8 cellular contexts compared by ENCODE assay signal in the genomic region with DNA sequence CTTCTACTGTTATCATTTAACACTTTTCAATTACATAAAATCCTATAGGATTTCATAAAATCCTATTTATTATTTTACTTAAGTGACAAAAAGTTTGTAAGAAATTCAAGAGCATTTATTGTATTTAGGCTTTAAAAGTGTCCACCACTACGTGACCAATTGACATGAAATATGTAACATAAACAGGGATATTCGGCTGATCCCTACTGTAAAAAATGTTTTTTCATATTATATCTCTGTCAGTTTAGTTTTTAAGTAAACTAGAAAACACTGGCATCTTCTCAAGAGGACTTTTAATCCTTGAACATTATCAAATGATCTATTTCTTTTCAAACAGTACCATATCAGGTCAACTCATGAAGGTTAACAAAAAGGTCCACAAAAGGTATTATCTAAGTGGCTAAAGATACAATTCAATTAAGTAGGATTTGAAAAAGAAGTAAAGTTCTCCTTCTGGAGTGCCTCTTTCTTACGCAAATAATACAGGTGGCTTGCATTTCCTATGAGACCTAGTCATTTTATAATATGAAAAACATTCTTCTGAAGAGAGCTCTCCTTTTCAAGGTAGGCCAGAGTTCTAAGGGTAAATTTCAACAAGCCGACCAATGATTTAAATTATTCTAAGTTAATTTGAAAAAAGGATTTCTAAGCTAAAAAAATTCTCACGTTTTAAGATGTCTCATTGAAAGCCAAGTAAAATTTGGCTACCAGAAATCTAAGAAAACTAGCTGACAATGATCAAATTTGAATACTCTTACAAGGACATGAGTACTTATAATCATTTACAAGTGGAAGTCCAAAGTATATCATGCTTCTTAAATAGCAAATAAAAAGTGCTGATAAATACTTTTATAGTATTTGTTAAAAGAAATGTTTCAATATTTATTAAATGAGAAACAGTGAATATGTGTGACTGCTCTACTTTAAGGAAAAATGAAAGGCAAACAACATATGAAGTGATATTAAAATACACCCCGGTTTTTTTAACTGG.
A peak's percentile ranks its signal among the peaks of the same experiment; 100 is the strongest.
DNase-seq lines count a peak whose midpoint lies in the region; ATAC-seq and TF ChIP-seq lines count a peak whose summit lies in the region.

No MANE protein-coding gene starts in this region.

- H3F3A ChIP-seq in SU-DHL-6 (ENCODE audit: insufficient read depth) = peaks cover 76% of the 10 kb centered on the region

- H3K4me3 ChIP-seq in SU-DHL-6 (ENCODE audit: insufficient read depth, low read length, poor library complexity, severe bottlenecking) = peak overlapping the region; percentile 73
- peak overlapping the region; percentile 51 to 64 (median 54) for H3K4me3 ChIP-seq in gastrocnemius medialis

- no peak for ATAC-seq in gastrocnemius medialis
- ATAC-seq in HG02642 (IDR thresholded peaks at IDR 0.05; ENCODE audit: poor library complexity, unreplicated experiment) = no peak

- H3K27me3 ChIP-seq in SU-DHL-6 (ENCODE audit: low read length) = no peaks in the 10 kb centered on the region
- H3K27me3 ChIP-seq in gastrocnemius medialis = no peaks in the 10 kb centered on the region

- H4K20me1 ChIP-seq in SU-DHL-6 (ENCODE audit: low read depth, low read length) = no peaks in the 10 kb centered on the region

- intact Hi-C loops in gastrocnemius medialis (cut with DNase I; ENCODE audit: low total_unique reads) = loop anchor here (5.0 to 10.0 kb wide), 4 partner anchors 99 to 1212 kb away; a partner anchor contains a TSS

- peaks cover 78% of the 10 kb centered on the region for H3K79me2 ChIP-seq in SU-DHL-6 (ENCODE audit: insufficient read depth, low read length)

- DNase-seq in NCI-H2029 (lab: John Stamatoyannopoulos, UW) (peak; percentile 1), NCI-H2029 treated with DMSO at 0.1 percent for 48 hours (lab: John Stamatoyannopoulos, UW) (no peak), fibroblast of peridontal ligament (ENCODE audit: extremely low read depth) (peak; percentile 34), gastrocnemius medialis (no peak), mesenteric fat pad (ENCODE audit: low spot score) (no peak), T-helper 9 cell (no peak)

- peak overlapping the region; percentile 78 for H3K9ac ChIP-seq in SU-DHL-6 (ENCODE audit: low read length)

- H3K27ac ChIP-seq in SU-DHL-6 (ENCODE audit: low read depth, low read length) = peak overlapping the region; percentile 95
- peak overlapping the region; percentile 88 to 96 (median 90) for H3K27ac ChIP-seq in gastrocnemius medialis

- H2AFZ ChIP-seq in SU-DHL-6 (ENCODE audit: low read depth, low read length, severe bottlenecking) = no peak overlapping the region

- no peaks in the 10 kb centered on the region for H3K9me3 ChIP-seq in SU-DHL-6 (ENCODE audit: insufficient read depth, low read length)
- H3K9me3 ChIP-seq in gastrocnemius medialis = no peaks in the 10 kb centered on the region

- H3K36me3 ChIP-seq in SU-DHL-6 (ENCODE audit: low read length) (peaks cover 8% of the 10 kb centered on the region; the same call in 1 of the 2 replicates), gastrocnemius medialis (no peaks in the 10 kb centered on the region)

- peak overlapping the region; percentile 100 for H3K4me2 ChIP-seq in SU-DHL-6 (ENCODE audit: low read depth, low read length, poor library complexity, severe bottlenecking)

- H3K4me1 ChIP-seq in gastrocnemius medialis = peaks cover 36 to 45% of the 10 kb centered on the region in 2 donors

- no peak for TF ChIP-seq POLR2A in gastrocnemius medialis (IDR thresholded peaks at IDR 0.05)

- in situ Hi-C loops in gastrocnemius medialis (cut with MboI; ENCODE audit: low sequenced_read_pairs in 4 of 4) = loop anchor here in 1 of 4 donors (25.0 kb wide), 1 partner anchor 1179 kb away; no protein-coding TSS in a partner anchor

- no peaks in the 10 kb centered on the region for H3K9me2 ChIP-seq in SU-DHL-6 (replicated peaks; ENCODE audit: insufficient read depth, low read length)

- no peak for TF ChIP-seq CTCF in SU-DHL-6 (IDR thresholded peaks at IDR 0.05; ENCODE audit: insufficient read depth, low read length, poor library complexity, severe bottlenecking)
- TF ChIP-seq CTCF in gastrocnemius medialis (IDR thresholded peaks at IDR 0.05 in 4 of 5, conservative IDR thresholded peaks at IDR 0.05 in 1 of 5) = no peak

Comparison
In these comparisons a context has a peak if more than half of its experiments do, and no peak if none do; other contexts are left out.
1. DNase-seq: peak in NCI-H2029 (single experiment) and fibroblast of peridontal ligament (single experiment); none in NCI-H2029 treated with DMSO at 0.1 percent for 48 hours (single experiment), gastrocnemius medialis (0 of 2), mesenteric fat pad (single experiment) and T-helper 9 cell (single experiment).